In the genomic region with DNA sequence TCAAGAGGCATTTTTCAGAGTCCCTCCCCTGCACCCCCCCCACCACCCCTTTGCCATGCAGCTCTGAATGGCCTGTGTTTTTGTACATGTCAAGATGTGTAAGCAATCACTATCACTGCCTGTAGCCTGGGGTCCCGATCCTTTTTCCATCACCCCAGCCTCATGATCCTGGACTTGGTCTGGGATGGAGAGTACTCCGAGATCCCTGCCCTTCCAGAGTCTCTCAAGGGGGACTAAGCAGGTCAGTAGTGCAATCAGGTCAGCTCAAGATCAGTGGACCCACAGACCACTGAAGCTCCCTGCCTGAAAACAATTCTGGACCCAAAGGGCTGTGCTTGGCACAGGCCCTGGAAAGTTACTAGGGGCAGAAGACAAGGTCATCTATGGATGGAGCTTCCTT, we compare ENCODE assay signal across 18 cellular contexts. TPM values are rescaled to one million over a fixed set of nuclear protein-coding genes. Genes with fewer than 3 reads are reported as not detected.
"Had no signal": no experiment of that assay in that cellular context is flagged by ENCODE, and none has a peak within 500 bp of the region (broad histone marks: within the 10 kb centered on the region; RNA-seq: fewer than 3 reads in every experiment).

No MANE protein-coding gene starts in this region.

- H3K36me3 Mint-ChIP-seq: activated naive CD8-positive, alpha-beta T cell treated with anti-CD3 and anti-CD28 coated beads for 36 hours; brain; mesothelial cell of epicardium; natural killer cell treated with Interleukin-12 subunit alpha and Interleukin-12 subunit beta and Interleukin-15 and Interleukin-18, amount 100 ng/mL, for 72 hours had no signal

- ATAC-seq: foreskin keratinocyte had no signal

- DNase-seq: activated gamma-delta T cell treated with Interleukin-2 at 50 U/mL for 16 hours; activated naive CD8-positive, alpha-beta T cell treated with anti-CD3 and anti-CD28 coated beads for 36 hours; dorsolateral prefrontal cortex; glutamatergic neuron; hippocampal formation; stimulated activated naive B cell treated with anti-CD40 and anti-IgM and Interleukin-4, amounts not matched to agents 10 μg/mL and 1 μg/mL and 100 μg/mL, for 72 hours; tibial artery; uterus had no signal

- H3K4me3 ChIP-seq: dorsolateral prefrontal cortex, lung, tibial artery, uterus had no signal

- H3K9me3 ChIP-seq: neutrophil, tibial artery, uterus had no signal

- H2AFZ ChIP-seq: parathyroid adenoma had no signal

- H3K27ac ChIP-seq: dorsolateral prefrontal cortex, foreskin keratinocyte, neutrophil, parathyroid adenoma, tibial artery, uterus had no signal

- H3K79me2 ChIP-seq: parathyroid adenoma had no signal

- H3K36me3 ChIP-seq: neutrophil, tibial artery, uterus had no signal

- H3K9ac ChIP-seq: parathyroid adenoma had no signal

- H3K4me3 Mint-ChIP-seq: activated CD8-positive, alpha-beta T cell treated with anti-CD3 and anti-CD28 coated beads for 36 hours; activated naive CD8-positive, alpha-beta T cell treated with anti-CD3 and anti-CD28 coated beads for 36 hours; brain; mesothelial cell of epicardium; natural killer cell treated with Interleukin-12 subunit alpha and Interleukin-12 subunit beta and Interleukin-15 and Interleukin-18, amount 100 ng/mL, for 72 hours; stimulated activated naive B cell treated with anti-CD40 and anti-IgM and Interleukin-4, amounts not matched to agents 10 μg/mL and 1 μg/mL and 100 μg/mL, for 72 hours had no signal

- H3K27ac Mint-ChIP-seq: activated CD8-positive, alpha-beta T cell treated with anti-CD3 and anti-CD28 coated beads for 36 hours; activated naive CD8-positive, alpha-beta T cell treated with anti-CD3 and anti-CD28 coated beads for 36 hours; brain; mesothelial cell of epicardium; natural killer cell treated with Interleukin-12 subunit alpha and Interleukin-12 subunit beta and Interleukin-15 and Interleukin-18, amount 100 ng/mL, for 72 hours; stimulated activated naive B cell treated with anti-CD40 and anti-IgM and Interleukin-4, amounts not matched to agents 10 μg/mL and 1 μg/mL and 100 μg/mL, for 72 hours had no signal

- H3K4me1 Mint-ChIP-seq: mesothelial cell of epicardium had no signal

- H3K9me3 Mint-ChIP-seq: activated CD8-positive, alpha-beta T cell treated with anti-CD3 and anti-CD28 coated beads for 36 hours; natural killer cell treated with Interleukin-12 subunit alpha and Interleukin-12 subunit beta and Interleukin-15 and Interleukin-18, amount 100 ng/mL, for 72 hours had no signal

- H3K4me1 ChIP-seq: foreskin keratinocyte, parathyroid adenoma, tibial artery, uterus had no signal

- H3K27me3 ChIP-seq: dorsolateral prefrontal cortex, foreskin keratinocyte, uterus had no signal

RNA-seq across cellular contexts. Expression of gene GJD3, which starts 7.5 kb away (rescaled TPM):
- total RNA-seq: activated CD8-positive, alpha-beta T cell treated with anti-CD3 and anti-CD28 coated beads for 36 hours; activated naive CD8-positive, alpha-beta T cell treated with anti-CD3 and anti-CD28 coated beads for 36 hours; epithelial cell of proximal tubule; foreskin keratinocyte; mesothelial cell of epicardium; natural killer cell treated with Interleukin-12 subunit alpha and Interleukin-12 subunit beta and Interleukin-15 and Interleukin-18, amount 100 ng/mL, for 72 hours; T-helper 2 cell treated with Interferon-gamma antibody and Interleukin-4, amounts not matched to agents 100 ng/mL and 5 ng/mL, for 36 hours had no signal
- polyA plus RNA-seq: foreskin keratinocyte had no signal
